1 cellular context compared by ENCODE assay signal in the genomic region with DNA sequence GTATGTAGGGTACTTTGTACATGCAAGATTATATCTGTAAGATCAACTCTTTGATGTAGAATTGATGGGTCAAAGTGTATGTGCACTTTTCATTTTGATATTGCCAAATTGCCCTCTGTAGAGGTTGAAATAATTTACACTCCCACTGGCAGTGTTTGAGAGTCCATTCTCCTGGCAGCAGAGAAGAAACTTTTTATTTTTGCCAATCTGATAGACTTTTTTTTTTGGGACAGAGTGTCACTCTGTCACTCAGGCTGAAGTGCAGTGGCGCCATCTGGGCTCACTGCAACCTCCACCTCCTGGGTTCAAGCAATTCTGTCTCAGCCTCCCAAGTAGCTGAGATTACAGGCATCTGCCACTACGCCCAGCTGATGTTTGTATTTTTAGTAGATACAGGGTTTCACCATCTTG.
TF ChIP-seq lines count a peak whose summit lies in the region.

No MANE protein-coding gene starts in this region.

TF ChIP-seq in H1, 55 proteins besides CTCF, POLR2A, EP300 and RAD21:
- TF ChIP-seq KDM1A (IDR thresholded peaks at IDR 0.05; ENCODE audit: borderline replicate concordance, low read length) (no peak), BCL11A (IDR thresholded peaks at IDR 0.05; ENCODE audit: low read depth in 2 of 2, low read length in 2 of 2) (no peak), CHD2 (IDR thresholded peaks at IDR 0.05; ENCODE audit: low read length) (no peak), NANOG (IDR thresholded peaks at IDR 0.05; ENCODE audit: insufficient read depth, low read depth, low read length, poor library complexity, severe bottlenecking) (no peak), ZNF274 (IDR thresholded peaks at IDR 0.05; ENCODE audit: borderline replicate concordance, extremely low read depth, low read length) (no peak), CTBP2 (IDR thresholded peaks at IDR 0.05; ENCODE audit: borderline replicate concordance, insufficient read depth, insufficient read length, low read length) (no peak), SIRT6 (IDR thresholded peaks at IDR 0.05; ENCODE audit: low read length) (no peak), TCF12 (IDR thresholded peaks at IDR 0.05; ENCODE audit: low read depth, low read length) (no peak), SP1 (IDR thresholded peaks at IDR 0.05; ENCODE audit: low read depth, low read length) (no peak), FOSL1 (IDR thresholded peaks at IDR 0.05; ENCODE audit: insufficient read depth, low read depth, low read length) (no peak), TBP (IDR thresholded peaks at IDR 0.05; ENCODE audit: low read depth, low read length) (no peak), SP4 (IDR thresholded peaks at IDR 0.05; ENCODE audit: low read length) (no peak)
